In genomic region chr11:73653996-73654395, GRCh38 we compare ENCODE assay signal across 26 cellular contexts.
"Had no signal": no experiment of that assay in that cellular context is flagged by ENCODE, and none has a peak within 500 bp of the region (broad histone marks: within the 10 kb centered on the region; RNA-seq: fewer than 3 reads in every experiment).

No MANE protein-coding gene starts in this region.

- H3K36me3 Mint-ChIP-seq: activated CD8-positive, alpha-beta memory T cell treated with anti-CD3 and anti-CD28 coated beads, Interleukin-2, amount 10 ng/mL, durations not matched to agents 7 days and 5 days; immature natural killer cell; natural killer cell treated with Interleukin-12 subunit alpha and Interleukin-12 subunit beta and Interleukin-15 and Interleukin-18, amount 100 ng/mL, for 72 hours had no signal

- H3K9me3 ChIP-seq: adrenal gland, left lung, pancreas, stomach, testis, upper lobe of left lung had no signal

- H3K4me3 Mint-ChIP-seq: activated CD4-positive, alpha-beta memory T cell treated with anti-CD3 and anti-CD28 coated beads, Interleukin-2, amount 10 ng/mL, durations not matched to agents 7 days and 5 days; activated CD4-positive, alpha-beta T cell treated with anti-CD3 and anti-CD28 coated beads, Interleukin-2, amount 10 ng/mL, durations not matched to agents 24 days and 14 days; activated CD8-positive, alpha-beta memory T cell treated with anti-CD3 and anti-CD28 coated beads, Interleukin-2, amount 10 ng/mL, durations not matched to agents 7 days and 5 days; activated naive CD4-positive, alpha-beta T cell treated with anti-CD3 and anti-CD28 coated beads, Interleukin-2, amount 50 U/mL, for 24 hours; activated T-helper 1 cell treated with anti-CD3 and anti-CD28 coated beads, Interleukin-12 subunit alpha, Interleukin-12 subunit beta, Interleukin-2, Interleukin-4 antibody, amounts not matched to agents 30 ng/mL and 10 ng/mL and 1 ng/mL, durations not matched to agents 14 hours and 24 hours and 36 hours; immature natural killer cell; natural killer cell treated with Interleukin-12 subunit alpha and Interleukin-12 subunit beta and Interleukin-15 and Interleukin-18, amount 100 ng/mL, for 72 hours; stimulated activated memory B cell treated with anti-CD40 and anti-IgM and Interleukin-4, amounts not matched to agents 10 μg/mL and 1 μg/mL and 100 μg/mL, for 72 hours; T-helper 17 cell had no signal

- H3K36me3 ChIP-seq: adrenal gland, left lung, pancreas, upper lobe of left lung had no signal

- H3K27me3 ChIP-seq: adrenal gland, hepatocyte, left lung, pancreas, stomach, testis, upper lobe of left lung had no signal

- H3K4me3 ChIP-seq: adrenal gland, coronary artery, hepatocyte, left lung, pancreas, SK-N-MC, smooth muscle cell, stomach, testis, upper lobe of left lung had no signal

- H3K9me3 Mint-ChIP-seq: activated CD4-positive, alpha-beta memory T cell treated with anti-CD3 and anti-CD28 coated beads, Interleukin-2, amount 10 ng/mL, durations not matched to agents 7 days and 5 days; activated CD4-positive, alpha-beta T cell treated with anti-CD3 and anti-CD28 coated beads, Interleukin-2, amount 10 ng/mL, durations not matched to agents 24 days and 14 days; activated naive CD4-positive, alpha-beta T cell treated with anti-CD3 and anti-CD28 coated beads, Interleukin-2, amount 50 U/mL, for 24 hours; activated T-helper 1 cell treated with anti-CD3 and anti-CD28 coated beads, Interleukin-12 subunit alpha, Interleukin-12 subunit beta, Interleukin-2, Interleukin-4 antibody, amounts not matched to agents 30 ng/mL and 10 ng/mL and 1 ng/mL, durations not matched to agents 14 hours and 24 hours and 36 hours; immature natural killer cell; natural killer cell treated with Interleukin-12 subunit alpha and Interleukin-12 subunit beta and Interleukin-15 and Interleukin-18, amount 100 ng/mL, for 72 hours; stimulated activated memory B cell treated with anti-CD40 and anti-IgM and Interleukin-4, amounts not matched to agents 10 μg/mL and 1 μg/mL and 100 μg/mL, for 72 hours had no signal

- ATAC-seq: activated CD8-positive, alpha-beta memory T cell treated with anti-CD3 and anti-CD28 coated beads, Interleukin-2, amount 10 ng/mL, durations not matched to agents 7 days and 5 days; left lung; natural killer cell treated with Interleukin-12 subunit alpha and Interleukin-12 subunit beta and Interleukin-15 and Interleukin-18, amount 100 ng/mL, for 72 hours; pancreas; sciatic nerve; stimulated activated memory B cell treated with anti-CD40 and anti-IgM and Interleukin-4, amounts not matched to agents 10 μg/mL and 1 μg/mL and 100 μg/mL, for 72 hours; T-helper 17 cell had no signal

- H3K27ac ChIP-seq: adrenal gland, coronary artery, epithelial cell of prostate, hepatocyte, left lung, pancreas, SK-N-MC, stomach, testis, upper lobe of left lung had no signal

- H3K4me1 Mint-ChIP-seq: activated CD4-positive, alpha-beta memory T cell treated with anti-CD3 and anti-CD28 coated beads, Interleukin-2, amount 10 ng/mL, durations not matched to agents 7 days and 5 days; activated CD4-positive, alpha-beta T cell treated with anti-CD3 and anti-CD28 coated beads, Interleukin-2, amount 10 ng/mL, durations not matched to agents 24 days and 14 days; activated CD8-positive, alpha-beta memory T cell treated with anti-CD3 and anti-CD28 coated beads, Interleukin-2, amount 10 ng/mL, durations not matched to agents 7 days and 5 days; immature natural killer cell; stimulated activated memory B cell treated with anti-CD40 and anti-IgM and Interleukin-4, amounts not matched to agents 10 μg/mL and 1 μg/mL and 100 μg/mL, for 72 hours had no signal

- H3K4me1 ChIP-seq: adrenal gland, left lung, pancreas, upper lobe of left lung had no signal

- DNase-seq: activated CD4-positive, alpha-beta memory T cell treated with anti-CD3 and anti-CD28 coated beads, Interleukin-2, amount 10 ng/mL, durations not matched to agents 7 days and 5 days; activated CD4-positive, alpha-beta T cell treated with anti-CD3 and anti-CD28 coated beads, Interleukin-2, amount 10 ng/mL, durations not matched to agents 24 days and 14 days; activated CD4-positive, CD25-positive, alpha-beta regulatory T cell; activated CD8-positive, alpha-beta memory T cell treated with anti-CD3 and anti-CD28 coated beads, Interleukin-2, amount 10 ng/mL, durations not matched to agents 7 days and 5 days; activated gamma-delta T cell treated with Interleukin-2 at 50 U/mL for 16 hours; activated T-cell treated with anti-CD3 and anti-CD28 coated beads for 4 hours; adrenal gland; immature natural killer cell; left lung; pancreas; stimulated activated CD4-positive, alpha-beta T cell treated with anti-CD3 and anti-CD28 coated beads, Interleukin-15, amount 100 ng/mL, for 24 hours; stomach; SW 1271; T-helper 17 cell; testis; upper lobe of left lung had no signal

- H3K27me3 Mint-ChIP-seq: activated CD4-positive, alpha-beta memory T cell treated with anti-CD3 and anti-CD28 coated beads, Interleukin-2, amount 10 ng/mL, durations not matched to agents 7 days and 5 days; activated CD4-positive, alpha-beta T cell treated with anti-CD3 and anti-CD28 coated beads, Interleukin-2, amount 10 ng/mL, durations not matched to agents 24 days and 14 days; activated CD8-positive, alpha-beta memory T cell treated with anti-CD3 and anti-CD28 coated beads, Interleukin-2, amount 10 ng/mL, durations not matched to agents 7 days and 5 days; activated naive CD4-positive, alpha-beta T cell treated with anti-CD3 and anti-CD28 coated beads, Interleukin-2, amount 50 U/mL, for 24 hours; natural killer cell treated with Interleukin-12 subunit alpha and Interleukin-12 subunit beta and Interleukin-15 and Interleukin-18, amount 100 ng/mL, for 72 hours; stimulated activated memory B cell treated with anti-CD40 and anti-IgM and Interleukin-4, amounts not matched to agents 10 μg/mL and 1 μg/mL and 100 μg/mL, for 72 hours; T-helper 17 cell had no signal
